In genomic region chr18:43570593-43570992, GRCh38 we compare ENCODE assay signal across 22 cellular contexts.
"Had no signal": no experiment of that assay in that cellular context is flagged by ENCODE, and none has a peak within 500 bp of the region (broad histone marks: within the 10 kb centered on the region; RNA-seq: fewer than 3 reads in every experiment).

No MANE protein-coding gene starts in this region.

- ATAC-seq: activated CD4-positive, alpha-beta T cell treated with anti-CD3 and anti-CD28 coated beads for 36 hours; activated CD4-positive, CD25-positive, alpha-beta regulatory T cell treated with anti-CD3 and anti-CD28 coated beads, Interleukin-2, amount 50 U/mL, for 24 hours; activated CD8-positive, alpha-beta T cell treated with anti-CD3 and anti-CD28 coated beads, Interleukin-2, amount 10 ng/mL, durations not matched to agents 7 days and 5 days; K562; Right ventricle myocardium inferior had no signal

- DNase-seq: activated CD4-positive, alpha-beta T cell treated with anti-CD3 and anti-CD28 coated beads, Interleukin-2, amount 50 U/mL, for 48 hours; activated gamma-delta T cell; activated naive CD4-positive, alpha-beta T cell treated with Interleukin-2 at 50 U/mL for 16 hours; activated naive CD8-positive, alpha-beta T cell treated with anti-CD3 and anti-CD28 coated beads, Interleukin-2, amount 10 ng/mL, durations not matched to agents 7 days and 5 days; activated T-cell treated with anti-CD3 and anti-CD28 coated beads, Interleukin-2, amount 50 U/mL, for 24 hours; MG63; NK-92 treated with Interleukin-12 subunit alpha and Interleukin-12 subunit beta, amount 100 ng/mL, for 24 hours; PC-9; SIG-M5 had no signal

- H3K4me1 Mint-ChIP-seq: activated CD4-positive, alpha-beta T cell treated with anti-CD3 and anti-CD28 coated beads for 36 hours; activated CD4-positive, alpha-beta T cell treated with anti-CD3 and anti-CD28 coated beads, Interleukin-2, amount 10 ng/mL, durations not matched to agents 7 days and 5 days; activated naive CD4-positive, alpha-beta T cell treated with anti-CD3 and anti-CD28 coated beads, Interleukin-2, amount 50 U/mL, for 24 hours; activated naive CD8-positive, alpha-beta T cell treated with anti-CD3 and anti-CD28 coated beads, Interleukin-2, amount 10 ng/mL, durations not matched to agents 7 days and 5 days had no signal

- H3K36me3 Mint-ChIP-seq: activated naive CD4-positive, alpha-beta T cell treated with anti-CD3 and anti-CD28 coated beads, Interleukin-2, amount 50 U/mL, for 24 hours; activated naive CD8-positive, alpha-beta T cell treated with anti-CD3 and anti-CD28 coated beads, Interleukin-2, amount 10 ng/mL, durations not matched to agents 7 days and 5 days had no signal

- H2AFZ ChIP-seq: PC-9 had no signal

- H3K27me3 ChIP-seq: body of pancreas, breast epithelium, MG63 had no signal

- H3K27me3 Mint-ChIP-seq: activated CD4-positive, alpha-beta T cell treated with anti-CD3 and anti-CD28 coated beads for 36 hours; activated CD4-positive, alpha-beta T cell treated with anti-CD3 and anti-CD28 coated beads, Interleukin-2, amount 10 ng/mL, durations not matched to agents 7 days and 5 days; activated naive CD4-positive, alpha-beta T cell treated with anti-CD3 and anti-CD28 coated beads, Interleukin-2, amount 50 U/mL, for 24 hours; activated naive CD8-positive, alpha-beta T cell treated with anti-CD3 and anti-CD28 coated beads, Interleukin-2, amount 10 ng/mL, durations not matched to agents 7 days and 5 days; activated T-cell treated with anti-CD3 and anti-CD28 coated beads, Interleukin-2, amount 50 U/mL, for 24 hours had no signal

- H3K36me3 ChIP-seq: breast epithelium, MG63 had no signal

- H3K27ac Mint-ChIP-seq: activated CD4-positive, alpha-beta T cell treated with anti-CD3 and anti-CD28 coated beads for 36 hours; activated CD4-positive, alpha-beta T cell treated with anti-CD3 and anti-CD28 coated beads, Interleukin-2, amount 10 ng/mL, durations not matched to agents 7 days and 5 days; activated CD8-positive, alpha-beta T cell treated with anti-CD3 and anti-CD28 coated beads, Interleukin-2, amount 10 ng/mL, durations not matched to agents 7 days and 5 days; activated naive CD4-positive, alpha-beta T cell treated with anti-CD3 and anti-CD28 coated beads, Interleukin-2, amount 50 U/mL, for 24 hours; activated naive CD8-positive, alpha-beta T cell treated with anti-CD3 and anti-CD28 coated beads, Interleukin-2, amount 10 ng/mL, durations not matched to agents 7 days and 5 days; activated T-cell treated with anti-CD3 and anti-CD28 coated beads, Interleukin-2, amount 50 U/mL, for 24 hours; activated T-helper 2 cell treated with anti-CD3 and anti-CD28 coated beads, Interferon-gamma antibody, Interleukin-2, Interleukin-4, amounts not matched to agents 10 μg/mL and 5 μg/mL and 100 μg/mL, durations not matched to agents 14 hours and 24 hours and 36 hours; T-helper 1 cell treated with Interleukin-12 subunit alpha and Interleukin-12 subunit beta and Interleukin-4 antibody, amounts not matched to agents 30 μg/mL and 1 μg/mL, for 36 hours; T-helper 2 cell treated with Interferon-gamma antibody and Interleukin-4, amounts not matched to agents 5 μg/mL and 100 μg/mL, for 36 hours had no signal

- H3K27ac ChIP-seq: body of pancreas, breast epithelium, PC-9, RWPE1 had no signal

- H3K9me3 ChIP-seq: body of pancreas, breast epithelium, MG63 had no signal

- H3K4me3 ChIP-seq: body of pancreas, breast epithelium, K562, MG63, PC-9 had no signal

- H3K9me3 Mint-ChIP-seq: activated CD4-positive, alpha-beta T cell treated with anti-CD3 and anti-CD28 coated beads, Interleukin-2, amount 10 ng/mL, durations not matched to agents 7 days and 5 days; activated naive CD4-positive, alpha-beta T cell treated with anti-CD3 and anti-CD28 coated beads, Interleukin-2, amount 50 U/mL, for 24 hours; activated naive CD8-positive, alpha-beta T cell treated with anti-CD3 and anti-CD28 coated beads, Interleukin-2, amount 10 ng/mL, durations not matched to agents 7 days and 5 days; activated T-cell treated with anti-CD3 and anti-CD28 coated beads, Interleukin-2, amount 50 U/mL, for 24 hours; activated T-helper 2 cell treated with anti-CD3 and anti-CD28 coated beads, Interferon-gamma antibody, Interleukin-2, Interleukin-4, amounts not matched to agents 10 μg/mL and 5 μg/mL and 100 μg/mL, durations not matched to agents 14 hours and 24 hours and 36 hours; T-helper 1 cell treated with Interleukin-12 subunit alpha and Interleukin-12 subunit beta and Interleukin-4 antibody, amounts not matched to agents 30 μg/mL and 1 μg/mL, for 36 hours; T-helper 2 cell treated with Interferon-gamma antibody and Interleukin-4, amounts not matched to agents 5 μg/mL and 100 μg/mL, for 36 hours had no signal

- H3K4me2 ChIP-seq: PC-9 had no signal

- H3K4me3 Mint-ChIP-seq: activated CD4-positive, alpha-beta T cell treated with anti-CD3 and anti-CD28 coated beads for 36 hours; activated CD4-positive, alpha-beta T cell treated with anti-CD3 and anti-CD28 coated beads, Interleukin-2, amount 10 ng/mL, durations not matched to agents 7 days and 5 days; activated CD8-positive, alpha-beta T cell treated with anti-CD3 and anti-CD28 coated beads, Interleukin-2, amount 10 ng/mL, durations not matched to agents 7 days and 5 days; activated naive CD4-positive, alpha-beta T cell treated with anti-CD3 and anti-CD28 coated beads, Interleukin-2, amount 50 U/mL, for 24 hours; activated naive CD8-positive, alpha-beta T cell treated with anti-CD3 and anti-CD28 coated beads, Interleukin-2, amount 10 ng/mL, durations not matched to agents 7 days and 5 days; activated T-cell treated with anti-CD3 and anti-CD28 coated beads, Interleukin-2, amount 50 U/mL, for 24 hours; T-helper 1 cell treated with Interleukin-12 subunit alpha and Interleukin-12 subunit beta and Interleukin-4 antibody, amounts not matched to agents 30 μg/mL and 1 μg/mL, for 36 hours; T-helper 2 cell treated with Interferon-gamma antibody and Interleukin-4, amounts not matched to agents 5 μg/mL and 100 μg/mL, for 36 hours had no signal

- H3K4me1 ChIP-seq: body of pancreas, breast epithelium had no signal
